1 cellular context compared by ENCODE assay signal in genomic region chr16:71758293-71758760, GRCh38.
A peak's percentile ranks its signal among the peaks of the same experiment; 100 is the strongest.
TF ChIP-seq lines count a peak whose summit lies in the region.

No MANE protein-coding gene starts in this region.

TF ChIP-seq in HepG2, 621 proteins besides CTCF, POLR2A, EP300 and RAD21 (continued from another document and continues in another):
- no peak for TF ChIP-seq GFI1 (CRISPR knock-in tag; IDR thresholded peaks at IDR 0.05; ENCODE audit: borderline replicate concordance)
- no peak for TF ChIP-seq KDM5B (CRISPR knock-in tag; IDR thresholded peaks at IDR 0.05; ENCODE audit: borderline replicate concordance)
- peak; percentile 72; the same call in 1 of the 2 replicates for TF ChIP-seq MXD4 (CRISPR knock-in tag; IDR thresholded peaks at IDR 0.05)
- TF ChIP-seq NCOA2 (CRISPR knock-in tag; IDR thresholded peaks at IDR 0.05) = 0 out of 2 replicates have a peak, but pooled peaks have one; percentile 33
- no peak for TF ChIP-seq TIGD3 (CRISPR knock-in tag; IDR thresholded peaks at IDR 0.05; ENCODE audit: borderline replicate concordance)
- TF ChIP-seq ISL2 (CRISPR knock-in tag; IDR thresholded peaks at IDR 0.05) = no peak
- TF ChIP-seq DBP (CRISPR knock-in tag; IDR thresholded peaks at IDR 0.05; ENCODE audit: not compliant biosample characterization) = no peak
- TF ChIP-seq ZFP1 (CRISPR knock-in tag; IDR thresholded peaks at IDR 0.05) = no peak
- no peak for TF ChIP-seq ZBTB7B (CRISPR knock-in tag; IDR thresholded peaks at IDR 0.05)
- peak; percentile 54; the same call in 1 of the 2 replicates for TF ChIP-seq SALL1 (CRISPR knock-in tag; IDR thresholded peaks at IDR 0.05)
- TF ChIP-seq NCOA5 (CRISPR knock-in tag; IDR thresholded peaks at IDR 0.05) = no peak
- TF ChIP-seq MED8 (CRISPR knock-in tag; IDR thresholded peaks at IDR 0.05; ENCODE audit: insufficient replicate concordance) = no peak
- TF ChIP-seq ZNF543 (CRISPR knock-in tag; IDR thresholded peaks at IDR 0.05) = no peak
- TF ChIP-seq ZC3H4 (CRISPR knock-in tag; IDR thresholded peaks at IDR 0.05; ENCODE audit: borderline replicate concordance) = no peak
- TF ChIP-seq CENPBD1 (CRISPR knock-in tag; IDR thresholded peaks at IDR 0.05; ENCODE audit: borderline replicate concordance, low read depth) = no peak
- TF ChIP-seq ZNF782 (CRISPR knock-in tag; IDR thresholded peaks at IDR 0.05; ENCODE audit: borderline replicate concordance) = no peak
- peak; percentile 41; the same call in 1 of the 2 replicates for TF ChIP-seq ZNF670 (CRISPR knock-in tag; IDR thresholded peaks at IDR 0.05; ENCODE audit: borderline replicate concordance)
- TF ChIP-seq PRDM10 (CRISPR knock-in tag; IDR thresholded peaks at IDR 0.05; ENCODE audit: low read depth) = no peak
- no peak for TF ChIP-seq ZNF253 (CRISPR knock-in tag; IDR thresholded peaks at IDR 0.05; ENCODE audit: borderline replicate concordance)
- no peak for TF ChIP-seq LRRFIP1 (CRISPR knock-in tag; conservative IDR thresholded peaks at IDR 0.05)
- no peak for TF ChIP-seq SOX6 (IDR thresholded peaks at IDR 0.05)
- peak; percentile 84 for TF ChIP-seq SOX6 (CRISPR knock-in tag; IDR thresholded peaks at IDR 0.05)
- no peak for TF ChIP-seq ZNF567 (CRISPR knock-in tag; IDR thresholded peaks at IDR 0.05; ENCODE audit: borderline replicate concordance)
- TF ChIP-seq STAT5B (CRISPR knock-in tag; IDR thresholded peaks at IDR 0.05) = no peak
- 0 out of 2 replicates have a peak, but pooled peaks have one; percentile 22 for TF ChIP-seq ZNF772 (CRISPR knock-in tag; IDR thresholded peaks at IDR 0.05)
- no peak for TF ChIP-seq PRPF4 (IDR thresholded peaks at IDR 0.05; ENCODE audit: low read depth, low read length, poor library complexity, severe bottlenecking)
- no peak for TF ChIP-seq POLR2G (IDR thresholded peaks at IDR 0.05; ENCODE audit: low read depth, low read length)
- no peak for TF ChIP-seq ZNF275 (CRISPR knock-in tag; IDR thresholded peaks at IDR 0.05; ENCODE audit: borderline replicate concordance)
- peak; percentile 34; the same call in 1 of the 2 replicates for TF ChIP-seq MAX (IDR thresholded peaks at IDR 0.05)
- TF ChIP-seq ADNP (CRISPR knock-in tag; IDR thresholded peaks at IDR 0.05) = no peak
- no peak for TF ChIP-seq E2F2 (CRISPR knock-in tag; IDR thresholded peaks at IDR 0.05; ENCODE audit: borderline replicate concordance)
- TF ChIP-seq ZNF563 (CRISPR knock-in tag; IDR thresholded peaks at IDR 0.05) = no peak
- TF ChIP-seq ZNF788 (CRISPR knock-in tag; IDR thresholded peaks at IDR 0.05; ENCODE audit: borderline replicate concordance) = no peak
- TF ChIP-seq MIER3 (CRISPR knock-in tag; IDR thresholded peaks at IDR 0.05; ENCODE audit: borderline replicate concordance) = peak; percentile 19; the same call in 1 of the 2 replicates
- TF ChIP-seq SETDB1 (CRISPR knock-in tag; IDR thresholded peaks at IDR 0.05; ENCODE audit: borderline replicate concordance) = no peak
- no peak for TF ChIP-seq FOSL2 (CRISPR knock-in tag; IDR thresholded peaks at IDR 0.05)
- TF ChIP-seq NBN (conservative IDR thresholded peaks at IDR 0.05) = no peak
- TF ChIP-seq ZNF879 (CRISPR knock-in tag; IDR thresholded peaks at IDR 0.05) = no peak
- TF ChIP-seq ZNF446 (CRISPR knock-in tag; IDR thresholded peaks at IDR 0.05) = no peak
- TF ChIP-seq SP4 (CRISPR knock-in tag; IDR thresholded peaks at IDR 0.05) = no peak
- TF ChIP-seq CAMTA2 (CRISPR knock-in tag; IDR thresholded peaks at IDR 0.05; ENCODE audit: borderline replicate concordance) = no peak
- no peak for TF ChIP-seq PAWR (CRISPR knock-in tag; IDR thresholded peaks at IDR 0.05; ENCODE audit: borderline replicate concordance)
- TF ChIP-seq MYC (CRISPR knock-in tag; IDR thresholded peaks at IDR 0.05; ENCODE audit: borderline replicate concordance) = no peak
- TF ChIP-seq NR0B2 (CRISPR knock-in tag; IDR thresholded peaks at IDR 0.05) = no peak
- no peak for TF ChIP-seq ELK4 (CRISPR knock-in tag; IDR thresholded peaks at IDR 0.05; ENCODE audit: borderline replicate concordance)
- no peak for TF ChIP-seq ZNF773 (CRISPR knock-in tag; IDR thresholded peaks at IDR 0.05; ENCODE audit: borderline replicate concordance)
- no peak for TF ChIP-seq TCF7L2 (IDR thresholded peaks at IDR 0.05; ENCODE audit: low read depth, low read length)
- no peak for TF ChIP-seq FLYWCH1 (CRISPR knock-in tag; IDR thresholded peaks at IDR 0.05)
- TF ChIP-seq ZNF296 (CRISPR knock-in tag; conservative IDR thresholded peaks at IDR 0.05) = no peak
- no peak for TF ChIP-seq SMARCC2 (IDR thresholded peaks at IDR 0.05)
- no peak for TF ChIP-seq ZNF333 (CRISPR knock-in tag; IDR thresholded peaks at IDR 0.05; ENCODE audit: borderline replicate concordance)
- TF ChIP-seq NR2F1 (CRISPR knock-in tag; IDR thresholded peaks at IDR 0.05) = no peak
- TF ChIP-seq ZBTB46 (CRISPR knock-in tag; IDR thresholded peaks at IDR 0.05; ENCODE audit: borderline replicate concordance) = no peak
- peak; percentile 51; the same call in 1 of the 2 replicates for TF ChIP-seq HNF4A (CRISPR knock-in tag; IDR thresholded peaks at IDR 0.05)
- no peak for TF ChIP-seq HNRNPL (IDR thresholded peaks at IDR 0.05; ENCODE audit: low read depth, low read length)
- TF ChIP-seq LCORL (IDR thresholded peaks at IDR 0.05) = no peak
- TF ChIP-seq LCORL (CRISPR knock-in tag; IDR thresholded peaks at IDR 0.05) = 0 out of 2 replicates have a peak, but pooled peaks have one; percentile 10
- TF ChIP-seq ZC3H13 (CRISPR knock-in tag; IDR thresholded peaks at IDR 0.05) = no peak
